Comparison of ENCODE assay signal across 14 cellular contexts in genomic region chr4:145930592-145930991, GRCh38. TPM values are rescaled to one million over a fixed set of nuclear protein-coding genes. Genes with fewer than 3 reads are reported as not detected.
A peak's percentile ranks its signal among the peaks of the same experiment; 100 is the strongest.
DNase-seq lines count a peak whose midpoint lies in the region; ATAC-seq and TF ChIP-seq lines count a peak whose summit lies in the region.
"Had no signal": no experiment of that assay in that cellular context is flagged by ENCODE, and none has a peak within 500 bp of the region (broad histone marks: within the 10 kb centered on the region; RNA-seq: fewer than 3 reads in every experiment).

No MANE protein-coding gene starts in this region.

- ATAC-seq in heart right ventricle, result peak; percentile 29 to 58 (median 52)
- ATAC-seq in HG02588 (IDR thresholded peaks at IDR 0.05; ENCODE audit: unreplicated experiment), result no peak
- ATAC-seq: A549 had no signal

- WGBS in heart right ventricle, 2 donors, result 66 to 77% methylated on average over 8 of the region's 8 CpGs

- no peaks in the 10 kb centered on the region for H3K27me3 Mint-ChIP-seq in activated naive CD4-positive, alpha-beta T cell treated with anti-CD3 and anti-CD28 coated beads, Interleukin-2, amount 50 U/mL, for 24 hours

- no peak for TF ChIP-seq CTCF in heart right ventricle (IDR thresholded peaks at IDR 0.05)
- TF ChIP-seq CTCF in brain microvascular endothelial cell (IDR thresholded peaks at IDR 0.05; ENCODE audit: low read depth, low read length, missing control alignments), result no peak

- intact Hi-C loops in heart right ventricle (cut with DNase I), result loop anchor here in 3 of 10 donors (10.0 kb wide), 4 partner anchors 86 to 306 kb away; partner anchors contain the start of gene LSM6 (in 2 of the 3)

- no peaks in the 10 kb centered on the region for H3K9me3 Mint-ChIP-seq in activated naive CD4-positive, alpha-beta T cell treated with anti-CD3 and anti-CD28 coated beads, Interleukin-2, amount 50 U/mL, for 24 hours

- H3K27ac Mint-ChIP-seq in activated naive CD4-positive, alpha-beta T cell treated with anti-CD3 and anti-CD28 coated beads, Interleukin-2, amount 50 U/mL, for 24 hours, result peak overlapping the region; percentile 10

- H3K4me3 ChIP-seq in heart right ventricle, result no peak overlapping the region
- H3K4me3 ChIP-seq in skeletal muscle tissue (ENCODE audit: low read length in 3 of 3), result no peak overlapping the region
- H3K4me3 ChIP-seq in brain microvascular endothelial cell (ENCODE audit: low read depth, low read length), result no peak overlapping the region
- H3K4me3 ChIP-seq: A549 had no signal

- peak overlapping the region in 1 of 3 donors; percentile 27 for H3K9ac ChIP-seq in skeletal muscle tissue (ENCODE audit: low read depth in 1 of 3, low read length in 3 of 3)

- in situ Hi-C loops in brain microvascular endothelial cell (cut with HindIII; ENCODE audit: low pct_ligation_motif_present, low sequenced_read_pairs), result no loop called here

- peaks cover 2 to 42% (median 28%) of the 10 kb centered on the region in 9 donors for H3K4me1 ChIP-seq in heart right ventricle
- peaks cover 14 to 32% (median 22%) of the 10 kb centered on the region in 3 donors for H3K4me1 ChIP-seq in skeletal muscle tissue (ENCODE audit: control insufficient read depth in 3 of 3, insufficient read depth in 3 of 3, low read length in 3 of 3)

- DNase-seq in activated naive CD4-positive, alpha-beta T cell treated with anti-CD3 and anti-CD28 coated beads, Interleukin-2, amount 50 U/mL, for 16 hours, result no peak
- DNase-seq in SK-N-DZ (ENCODE audit: low spot score) (peak; percentile 4), heart right ventricle (peak; percentile 20 to 45), brain microvascular endothelial cell (no peak), cortex of kidney (lab: John Stamatoyannopoulos, UW) (no peak)
- DNase-seq: activated naive CD4-positive, alpha-beta T cell treated with Interleukin-2 at 50 U/mL for 16 hours; MV-4-11; NCI-H2107; SHP77 treated with DMSO at 0.1 percent for 48 hours; stimulated activated CD4-positive, alpha-beta T cell treated with anti-CD3 and anti-CD28 coated beads, Interleukin-2, amount 100 ng/mL, for 48 hours had no signal

- H3K36me3 Mint-ChIP-seq in activated naive CD4-positive, alpha-beta T cell treated with anti-CD3 and anti-CD28 coated beads, Interleukin-2, amount 50 U/mL, for 24 hours, result peaks cover 13% of the 10 kb centered on the region

- H3K36me3 ChIP-seq in heart right ventricle (no peaks in the 10 kb centered on the region), skeletal muscle tissue (ENCODE audit: control insufficient read depth in 3 of 3, insufficient read depth in 3 of 3, low read length in 3 of 3) (no peaks in the 10 kb centered on the region), brain microvascular endothelial cell (replicated peaks) (no peaks in the 10 kb centered on the region)

- H3K4me3 Mint-ChIP-seq in activated naive CD4-positive, alpha-beta T cell treated with anti-CD3 and anti-CD28 coated beads, Interleukin-2, amount 50 U/mL, for 24 hours, result no peak overlapping the region

- peak overlapping the region in 8 of 10 donors; percentile 31 to 83 (median 43) for H3K27ac ChIP-seq in heart right ventricle
- H3K27ac ChIP-seq in skeletal muscle tissue (ENCODE audit: low read depth, low read length), result peak overlapping the region; percentile 52
- no peak overlapping the region for H3K27ac ChIP-seq in brain microvascular endothelial cell
- H3K27ac ChIP-seq: A549 had no signal

- no peaks in the 10 kb centered on the region for H3K9me3 ChIP-seq in heart right ventricle
- no peaks in the 10 kb centered on the region for H3K9me3 ChIP-seq in skeletal muscle tissue (ENCODE audit: control insufficient read depth in 3 of 3, low read length in 3 of 3)
- H3K9me3 ChIP-seq: A549 had no signal

- H3K4me1 Mint-ChIP-seq in activated naive CD4-positive, alpha-beta T cell treated with anti-CD3 and anti-CD28 coated beads, Interleukin-2, amount 50 U/mL, for 24 hours, result peaks cover 60% of the 10 kb centered on the region

- H3K27me3 ChIP-seq in heart right ventricle, result peaks cover 0 to 3% (median 0%) of the 10 kb centered on the region in 7 donors
- no peaks in the 10 kb centered on the region for H3K27me3 ChIP-seq in skeletal muscle tissue (ENCODE audit: control insufficient read depth in 3 of 3, insufficient read depth in 3 of 3, low read length in 3 of 3)
- H3K27me3 ChIP-seq in brain microvascular endothelial cell (replicated peaks), result no peaks in the 10 kb centered on the region

RNA-seq across cellular contexts. Expression of gene ZNF827, which starts 8.0 kb away (rescaled TPM):
- 2.4 and 2.6 TPM in 2 replicates for polyA plus RNA-seq in SK-N-DZ (2014; cell fraction: cytosol; rRNA removed)
- 6.4 and 15.0 TPM in 2 replicates for polyA plus RNA-seq in SK-N-DZ (2014; cell fraction: nucleus; rRNA removed)
- 10 to 100 TPM; 11.7 to 33.9 (median 22.4) TPM for total RNA-seq in heart right ventricle
- polyA plus RNA-seq in heart right ventricle, result 1 to 10 TPM; 3.8 to 7.2 TPM
- 9.4 TPM for total RNA-seq in skeletal muscle tissue

Comparison
In these comparisons a context has a peak if more than half of its experiments do, and no peak if none do; other contexts are left out.
1. DNase-seq: peak in SK-N-DZ (single experiment) and heart right ventricle (2 of 2); none in activated naive CD4-positive, alpha-beta T cell treated with anti-CD3 and anti-CD28 coated beads, Interleukin-2, amount 50 U/mL, for 16 hours (single experiment), brain microvascular endothelial cell (single experiment) and cortex of kidney (single experiment).